In the genomic region with DNA sequence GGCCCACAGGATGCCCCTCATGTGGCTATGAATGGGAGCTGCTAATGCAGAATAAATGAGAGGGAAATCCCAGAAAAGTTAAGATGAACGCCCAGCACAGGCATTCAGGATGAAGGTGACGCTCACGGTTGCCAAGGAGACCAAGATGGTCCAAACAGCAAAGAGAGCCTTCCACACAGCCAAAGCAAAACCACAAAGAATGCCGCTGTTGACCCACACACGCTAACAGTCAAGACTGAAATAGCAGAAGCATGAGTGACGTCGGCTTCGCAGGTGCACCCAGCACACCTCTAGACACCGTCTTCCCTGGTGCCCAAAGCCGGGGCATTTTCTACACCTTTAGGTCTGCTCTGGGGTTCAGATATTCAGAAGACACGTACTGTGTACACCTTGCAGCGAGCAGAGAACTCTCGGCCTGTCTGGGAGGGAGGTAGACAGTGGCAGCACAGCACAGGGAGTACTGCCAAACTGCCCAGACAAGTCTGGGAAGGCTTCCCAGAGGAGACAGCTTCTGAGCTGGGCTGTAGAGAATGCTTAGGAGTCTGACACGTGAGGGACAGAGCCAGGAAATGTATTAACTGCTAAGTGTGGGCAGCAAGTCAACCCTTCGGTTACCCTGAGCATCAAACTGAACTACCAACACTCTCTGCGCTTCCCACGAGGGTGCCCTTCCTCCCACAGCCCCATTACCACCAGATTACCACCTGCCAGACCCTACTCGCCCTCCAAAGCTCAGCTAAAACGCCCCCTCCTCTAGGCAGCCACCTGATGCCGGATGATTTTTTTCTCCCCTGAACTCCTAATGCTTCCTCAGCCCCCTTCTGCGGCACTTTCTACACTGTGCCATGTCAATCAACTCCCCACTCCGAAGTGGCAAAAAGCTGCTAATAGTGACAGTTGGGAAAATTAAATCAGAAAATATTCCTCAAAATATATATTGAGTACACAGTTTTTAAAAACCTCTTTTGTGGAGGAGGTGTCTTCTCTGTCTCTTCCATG, we compare ENCODE assay signal across 8 cellular contexts. TPM values are rescaled to one million over a fixed set of nuclear protein-coding genes. Genes with fewer than 3 reads are reported as not detected.
DNase-seq lines count a peak whose midpoint lies in the region; ATAC-seq, FAIRE-seq and TF ChIP-seq lines count a peak whose summit lies in the region.

No MANE protein-coding gene starts in this region.

- CTCF ChIA-PET in HEK293T (lab: Yijun Ruan, JAX) = no interaction called here

- peak; percentile 64 for ATAC-seq in GM21381 (IDR thresholded peaks at IDR 0.05; ENCODE audit: unreplicated experiment)

- DNase-seq in GM12891 (ENCODE audit: insufficient read length, low spot score) (peak; percentile 74), HK-2 (ENCODE audit: unreplicated experiment) (peak; percentile 53), epithelial cell of esophagus (ENCODE audit: low read depth) (peak; percentile 85), stromal cell of bone marrow (ENCODE audit: low read depth) (peak; percentile 61), HEK293T (ENCODE audit: extremely low spot score) (no peak), DMS 273 treated with DMSO at 0.1 percent for 48 hours (lab: John Stamatoyannopoulos, UW) (no peak)
- peak in 3 of 4 experiments; percentile 22 to 38 (median 35) for DNase-seq in activated CD4-positive, CD25-positive, alpha-beta regulatory T cell (lab: John Stamatoyannopoulos, UW)

- peak; percentile 65 for TF ChIP-seq POLR2A in GM12891 (IDR thresholded peaks at IDR 0.05; ENCODE audit: low read depth, low read length)

- POLR2A ChIA-PET in HEK293T (lab: Yijun Ruan, JAX) = no interaction called here

- no peak overlapping the region for H3K4me3 ChIP-seq in epithelial cell of esophagus (ENCODE audit: low read length)

- peak; percentile 100 for FAIRE-seq in GM12891 (lab: Jason Lieb, UNC)

- TF ChIP-seq CTCF in epithelial cell of esophagus (IDR thresholded peaks at IDR 0.05; ENCODE audit: insufficient read depth, low read depth, low read length, missing control alignments) = no peak

TF ChIP-seq in GM12891, 5 proteins besides CTCF, POLR2A, EP300 and RAD21:
- TF ChIP-seq POLR2AphosphoS5 (IDR thresholded peaks at IDR 0.05; ENCODE audit: low read depth, low read length) (peak; percentile 61; the same call in 1 of the 2 replicates), POU2F2 (IDR thresholded peaks at IDR 0.05; ENCODE audit: low read depth, low read length) (peak; percentile 59; the same call in 1 of the 2 replicates), TAF1 (IDR thresholded peaks at IDR 0.05; ENCODE audit: low read depth, low read length) (no peak), SPI1 (IDR thresholded peaks at IDR 0.05; ENCODE audit: low read depth, low read length) (no peak)
TF ChIP-seq in GM12891: peak in this region for 2.

TF ChIP-seq in HEK293T, 16 proteins besides CTCF, POLR2A, EP300 and RAD21:
- no peak for TF ChIP-seq ELF4 (IDR thresholded peaks at IDR 0.05)
- TF ChIP-seq FOXA1 (IDR thresholded peaks at IDR 0.05) = no peak
- TF ChIP-seq HDGF (IDR thresholded peaks at IDR 0.05; ENCODE audit: borderline replicate concordance) = no peak
- TF ChIP-seq CTBP1 (IDR thresholded peaks at IDR 0.05; ENCODE audit: borderline replicate concordance) = no peak
- TF ChIP-seq FOXK2 (IDR thresholded peaks at IDR 0.05) = no peak
- no peak for TF ChIP-seq BHLHE40 (IDR thresholded peaks at IDR 0.05; ENCODE audit: borderline replicate concordance)
- TF ChIP-seq FOXM1 (IDR thresholded peaks at IDR 0.05; ENCODE audit: borderline replicate concordance) = no peak
- no peak for TF ChIP-seq ZNF384 (IDR thresholded peaks at IDR 0.05)
- TF ChIP-seq ARNT (IDR thresholded peaks at IDR 0.05) = no peak
- no peak for TF ChIP-seq SP1 (IDR thresholded peaks at IDR 0.05)
- no peak for TF ChIP-seq NFRKB (IDR thresholded peaks at IDR 0.05)
- TF ChIP-seq TARDBP (IDR thresholded peaks at IDR 0.05) = no peak
- TF ChIP-seq, protein P1, sequence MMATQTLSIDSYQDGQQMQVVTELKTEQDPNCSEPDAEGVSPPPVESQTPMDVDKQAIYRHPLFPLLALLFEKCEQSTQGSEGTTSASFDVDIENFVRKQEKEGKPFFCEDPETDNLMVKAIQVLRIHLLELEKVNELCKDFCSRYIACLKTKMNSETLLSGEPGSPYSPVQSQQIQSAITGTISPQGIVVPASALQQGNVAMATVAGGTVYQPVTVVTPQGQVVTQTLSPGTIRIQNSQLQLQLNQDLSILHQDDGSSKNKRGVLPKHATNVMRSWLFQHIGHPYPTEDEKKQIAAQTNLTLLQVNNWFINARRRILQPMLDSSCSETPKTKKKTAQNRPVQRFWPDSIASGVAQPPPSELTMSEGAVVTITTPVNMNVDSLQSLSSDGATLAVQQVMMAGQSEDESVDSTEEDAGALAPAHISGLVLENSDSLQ (IDR thresholded peaks at IDR 0.05) = no peak; the same call in 1 of the 2 replicates

RNA-seq across cellular contexts. Expression of a gene that starts 50.1 kb away (rescaled TPM):
- 32.5 TPM for polyA plus RNA-seq in GM12891 (2012; ENCODE audit: low read depth, missing spikeins)

Comparison
In these comparisons a context has a peak if more than half of its experiments do, and no peak if none do; other contexts are left out.
1. DNase-seq: peak in GM12891 (single experiment), HK-2 (single experiment), activated CD4-positive, CD25-positive, alpha-beta regulatory T cell (3 of 4), epithelial cell of esophagus (single experiment) and stromal cell of bone marrow (single experiment); none in HEK293T (single experiment) and DMS 273 treated with DMSO at 0.1 percent for 48 hours (single experiment).